In the genomic region with DNA sequence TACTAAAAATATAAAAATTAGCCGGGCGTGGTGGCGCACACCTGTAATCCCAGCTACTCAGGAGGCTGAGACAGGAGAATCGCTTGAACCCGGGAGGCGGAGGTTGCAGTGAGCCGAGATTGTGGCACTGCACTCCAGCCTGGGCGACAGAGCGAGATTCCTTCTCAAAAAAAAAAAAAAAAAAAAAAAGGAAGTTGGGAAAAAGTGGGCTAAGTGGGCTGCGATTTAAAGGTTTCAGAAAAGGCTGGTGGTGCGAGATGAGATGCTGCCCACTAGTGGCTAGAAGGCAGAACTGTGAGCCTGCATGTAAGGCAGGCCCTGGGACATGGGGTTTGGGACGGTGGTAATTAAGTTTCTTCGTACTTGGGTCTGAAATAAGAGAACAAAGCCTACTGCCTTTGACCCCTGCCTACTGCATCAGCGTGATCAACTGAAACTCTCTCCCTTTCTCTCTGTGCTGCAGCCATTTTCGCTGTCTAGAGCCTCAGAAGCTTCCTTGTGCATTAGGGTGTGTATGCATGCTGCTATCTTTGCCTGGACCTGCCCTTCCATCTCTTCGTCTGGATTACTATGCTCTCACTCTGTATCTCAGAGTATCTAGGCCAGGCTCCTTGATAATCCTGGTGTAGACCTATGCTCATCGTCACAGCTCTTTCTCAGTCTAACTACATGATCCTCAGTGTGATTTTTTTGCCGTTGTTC, we compare ENCODE assay signal across 8 cellular contexts. TPM values are rescaled to one million over a fixed set of nuclear protein-coding genes. Genes with fewer than 3 reads are reported as not detected.
A peak's percentile ranks its signal among the peaks of the same experiment; 100 is the strongest.
DNase-seq lines count a peak whose midpoint lies in the region; ATAC-seq and TF ChIP-seq lines count a peak whose summit lies in the region.

No MANE protein-coding gene starts in this region.

- DNase-seq in SIG-M5 treated with dmso at 0.1 percent for 504 hours (lab: John Stamatoyannopoulos, UW; ENCODE audit: unreplicated experiment), result peak; percentile 73
- no peak for DNase-seq in SIG-M5 (lab: John Stamatoyannopoulos, UW)
- peak; percentile 11 for DNase-seq in NCI-H146 treated with DMSO at 0.1 percent for 48 hours (lab: John Stamatoyannopoulos, UW; ENCODE audit: unreplicated experiment)
- DNase-seq in UCSD-AML1 (lab: John Stamatoyannopoulos, UW; ENCODE audit: unreplicated experiment), result peak; percentile 45
- peak; percentile 60 to 64 (median 63) for DNase-seq in immature natural killer cell
- DNase-seq in stimulated activated CD4-positive, alpha-beta T cell treated with anti-CD3 and anti-CD28 coated beads, Interleukin-1b, Interleukin-23, amount 100 ng/mL, for 48 hours, result peak; percentile 54

- H3K4me3 Mint-ChIP-seq in brain (no peak overlapping the region), immature natural killer cell (no peak overlapping the region)

- peaks cover 47% of the 10 kb centered on the region for H3K4me1 Mint-ChIP-seq in brain
- peaks cover 10 to 26% of the 10 kb centered on the region in 2 donors for H3K4me1 Mint-ChIP-seq in immature natural killer cell

- TF ChIP-seq CTCF in brain (conservative IDR thresholded peaks at IDR 0.05), result peak; percentile 88 to 90

- no peak for ATAC-seq in GM19351 (IDR thresholded peaks at IDR 0.05; ENCODE audit: unreplicated experiment)

- H3K36me3 Mint-ChIP-seq in brain, result no peaks in the 10 kb centered on the region
- H3K36me3 Mint-ChIP-seq in immature natural killer cell, result no peaks in the 10 kb centered on the region

- H3K9me3 Mint-ChIP-seq in brain (no peaks in the 10 kb centered on the region), immature natural killer cell (no peaks in the 10 kb centered on the region)

- H3K27me3 Mint-ChIP-seq in brain (no peaks in the 10 kb centered on the region), immature natural killer cell (ENCODE audit: low read depth in 3 of 3) (peaks cover 4 to 18% (median 8%) of the 10 kb centered on the region in 3 donors)

- H3K27ac Mint-ChIP-seq in brain, result peak overlapping the region; percentile 61 to 96 (median 81)
- H3K27ac Mint-ChIP-seq in immature natural killer cell, result peak overlapping the region in 1 of 6 donors; percentile 69

RNA-seq across cellular contexts. Expression of a gene that starts 12.4 kb away (rescaled TPM):
- polyA plus RNA-seq in brain (ENCODE audit: insufficient read depth, low read depth, low replicate concordance) (7.9 TPM), immature natural killer cell (not detected)

RNA-seq across cellular contexts. Expression of a gene that starts 33.2 kb away (rescaled TPM):
- polyA plus RNA-seq in brain (ENCODE audit: insufficient read depth, low read depth, low replicate concordance) (117 TPM), immature natural killer cell (100 to 1,000 TPM; 112 to 147 (median 127) TPM)
